Comparison of ENCODE assay signal across 8 cellular contexts in the genomic region with DNA sequence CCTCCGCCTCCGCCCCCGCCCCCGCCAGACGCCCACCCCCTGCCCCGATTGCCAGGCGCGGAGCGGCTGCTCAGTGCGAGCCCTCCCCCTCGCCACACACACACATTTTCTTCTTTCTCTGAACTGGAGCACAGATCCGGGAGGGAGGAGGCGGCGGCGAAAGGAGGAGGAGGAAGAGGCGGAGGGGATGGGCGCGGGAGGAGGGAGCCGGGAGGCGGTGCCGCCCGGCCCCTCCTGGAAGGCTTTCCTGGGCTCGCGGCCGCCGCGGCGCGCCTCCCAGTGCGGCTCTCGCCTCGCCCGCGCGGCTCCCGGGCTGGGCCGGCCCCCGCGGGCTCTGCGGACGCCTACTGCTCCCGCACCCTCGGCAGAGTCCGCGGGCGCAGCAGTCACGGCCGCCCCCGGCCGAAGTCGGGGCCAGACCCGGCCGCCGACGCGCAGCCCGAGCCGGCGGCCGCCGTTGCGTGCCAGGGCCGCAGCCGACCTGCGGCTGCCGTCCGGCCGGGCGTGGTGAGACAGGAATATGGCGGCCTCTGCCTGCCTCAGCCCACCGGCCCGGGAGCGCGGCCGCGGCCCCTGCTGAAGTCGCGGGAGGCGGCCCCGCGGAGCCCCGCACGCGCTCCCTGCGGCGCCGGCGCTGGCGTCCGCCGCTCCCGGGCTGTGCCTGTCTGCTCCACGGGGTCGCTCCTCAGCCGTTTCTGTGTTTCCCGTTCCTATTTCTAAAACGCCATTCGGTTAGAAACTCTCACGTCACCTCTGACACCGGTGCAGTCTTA. TPM values are rescaled to one million over a fixed set of nuclear protein-coding genes. Genes with fewer than 3 reads are reported as not detected.
DNase-seq lines count a peak whose midpoint lies in the region; ATAC-seq, FAIRE-seq and TF ChIP-seq lines count a peak whose summit lies in the region.

No MANE protein-coding gene starts in this region.

- ATAC-seq in HG02642 (IDR thresholded peaks at IDR 0.05; ENCODE audit: poor library complexity, unreplicated experiment) (peak; percentile 50), HepG2 (peak; percentile 69), GM19452 (IDR thresholded peaks at IDR 0.05; ENCODE audit: unreplicated experiment) (no peak)
- ATAC-seq in activated CD8-positive, alpha-beta T cell treated with anti-CD3 and anti-CD28 coated beads for 36 hours, result peak; percentile 43

- H3K36me3 ChIP-seq in HepG2 (replicated peaks in 1 of 2; ENCODE audit: control insufficient read depth in 1 of 2, insufficient read depth in 2 of 2, low read length in 2 of 2), result no peaks in the 10 kb centered on the region

- no peak for TF ChIP-seq EP300 in HepG2 (IDR thresholded peaks at IDR 0.05; ENCODE audit: low read depth in 2 of 2, low read length in 2 of 2)
- no peak for TF ChIP-seq EP300 in HepG2 (CRISPR knock-in tag; IDR thresholded peaks at IDR 0.05; ENCODE audit: borderline replicate concordance)

- POLR2A ChIA-PET in activated CD8-positive, alpha-beta T cell treated with anti-CD3 and anti-CD28 coated beads for 36 hours (lab: Charles Lee), result interaction anchor here (0.6 to 1.4 kb wide), 7 partner anchors 32 to 265 kb away, joined by 3 to 9 read pairs (median 4); partner anchors contain the start of gene PSAT1
- POLR2A ChIA-PET in HepG2 (lab: Yijun Ruan, JAX), result interaction anchor here (0.6 to 1.1 kb wide), 6 partner anchors 9 to 1637 kb away, joined by 3 to 6 read pairs (median 3); no protein-coding TSS in a partner anchor

- H3K4me3 Mint-ChIP-seq in activated CD8-positive, alpha-beta T cell treated with anti-CD3 and anti-CD28 coated beads for 36 hours, result peak overlapping the region; percentile 81

- DNase-seq in AG09319 (ENCODE audit: extremely low read depth, low read depth) (peak; percentile 89), NCI-H69 (lab: John Stamatoyannopoulos, UW) (peak; percentile 99), dorsolateral prefrontal cortex (peak; percentile 80 to 94 (median 90)), HepG2 (ENCODE audit: low spot score) (peak; percentile 82)
- DNase-seq in activated CD8-positive, alpha-beta T cell treated with anti-CD3 and anti-CD28 coated beads for 36 hours, result peak; percentile 68
- DNase-seq in stimulated activated CD4-positive, alpha-beta T cell treated with anti-CD3 and anti-CD28 coated beads, Interleukin-1b, Interleukin-23, amount 100 ng/mL, for 48 hours, result peak; percentile 67

- TF ChIP-seq CTCF in AG09319 (IDR thresholded peaks at IDR 0.05; ENCODE audit: low read depth, low read length), result no peak
- no peak for TF ChIP-seq CTCF in activated CD8-positive, alpha-beta T cell treated with anti-CD3 and anti-CD28 coated beads for 36 hours (IDR thresholded peaks at IDR 0.05)
- peak in 3 of 56 donors; percentile 2 to 15 (median 6) for TF ChIP-seq CTCF in dorsolateral prefrontal cortex (IDR thresholded peaks at IDR 0.05 in 54 of 56, conservative IDR thresholded peaks at IDR 0.05 in 2 of 56; ENCODE audit: low read depth in 1 of 56, partially characterized antibody in 56 of 56)
- TF ChIP-seq CTCF in HepG2 (CRISPR knock-in tag; IDR thresholded peaks at IDR 0.05), result no peak

- peak; percentile 45; the same call in 1 of the 2 replicates for TF ChIP-seq RAD21 in HepG2 (CRISPR knock-in tag; IDR thresholded peaks at IDR 0.05)

- peak overlapping the region; percentile 81 for H3K9ac ChIP-seq in HepG2 (ENCODE audit: insufficient read depth, low read depth, low read length)

- H3K9me3 ChIP-seq in HepG2 (ENCODE audit: low read length), result no peaks in the 10 kb centered on the region

- peaks cover 47% of the 10 kb centered on the region for H3K4me1 ChIP-seq in HepG2 (ENCODE audit: insufficient read depth, low read length)

- no peak for FAIRE-seq in HepG2 (lab: Jason Lieb, UNC)

- peaks cover 40% of the 10 kb centered on the region for H3K79me2 ChIP-seq in HepG2 (ENCODE audit: insufficient read depth, low read length)

- peak overlapping the region; percentile 53 to 99 (median 95) for H3K27ac ChIP-seq in dorsolateral prefrontal cortex
- H3K27ac ChIP-seq in HepG2 (ENCODE audit: extremely low read length, insufficient read depth, low read length), result peak overlapping the region; percentile 78

- peak overlapping the region; percentile 88 for H3K27ac Mint-ChIP-seq in activated CD8-positive, alpha-beta T cell treated with anti-CD3 and anti-CD28 coated beads for 36 hours

- H3K36me3 Mint-ChIP-seq in activated CD8-positive, alpha-beta T cell treated with anti-CD3 and anti-CD28 coated beads for 36 hours (ENCODE audit: low read depth), result peaks cover 7% of the 10 kb centered on the region

- 0 out of 2 replicates have a peak, but pooled peaks cover 5% of the 10 kb centered on the region for H4K20me1 ChIP-seq in HepG2 (ENCODE audit: insufficient read depth, low read length)

- H3K4me2 ChIP-seq in HepG2 (ENCODE audit: low read depth, low read length), result peak overlapping the region; percentile 82

- H3K27me3 ChIP-seq in dorsolateral prefrontal cortex (no peaks in the 10 kb centered on the region), HepG2 (ENCODE audit: control insufficient read depth in 1 of 2, insufficient read depth in 2 of 2, low read length in 2 of 2) (no peaks in the 10 kb centered on the region)

- CTCF ChIA-PET in activated CD8-positive, alpha-beta T cell treated with anti-CD3 and anti-CD28 coated beads for 36 hours (lab: Charles Lee), result interaction anchor here (0.7 to 0.9 kb wide), 3 partner anchors 15 to 575 kb away, joined by 4 to 6 read pairs (median 4); no protein-coding TSS in a partner anchor
- CTCF ChIA-PET in HepG2 (lab: Yijun Ruan, JAX; ENCODE audit: low intra/inter-chr PET ratio, low total read pairs), result no interaction called here

- H2AFZ ChIP-seq in HepG2 (ENCODE audit: low read length), result peak overlapping the region; percentile 81

- peaks cover 7% of the 10 kb centered on the region for H3K27me3 Mint-ChIP-seq in activated CD8-positive, alpha-beta T cell treated with anti-CD3 and anti-CD28 coated beads for 36 hours

- peak; percentile 38 to 61; a peak in 2 of 4 replicates for TF ChIP-seq POLR2A in HepG2 (IDR thresholded peaks at IDR 0.05; ENCODE audit: insufficient read depth in 1 of 2, low read depth in 2 of 2, low read length in 2 of 2)

- H3K4me3 ChIP-seq in dorsolateral prefrontal cortex, result peak overlapping the region; percentile 47 to 88 (median 76)
- H3K4me3 ChIP-seq in HepG2 (replicated peaks in 1 of 3; ENCODE audit: insufficient read depth in 1 of 3, low read depth in 2 of 3, low read length in 3 of 3), result peak overlapping the region; percentile 87 to 93 (median 89)

- H3K9me3 Mint-ChIP-seq in activated CD8-positive, alpha-beta T cell treated with anti-CD3 and anti-CD28 coated beads for 36 hours, result no peaks in the 10 kb centered on the region

- intact Hi-C loops in activated CD8-positive, alpha-beta T cell treated with anti-CD3 and anti-CD28 coated beads for 36 hours (cut with micrococcal nuclease), result loop anchor here (5.0 kb wide), 1 partner anchor 855 kb away; the partner anchor contains the start of gene VPS13A
- intact Hi-C loops in dorsolateral prefrontal cortex (cut with DNase I) (loop anchor here (5.0 to 10.0 kb wide), 5 partner anchors 180 to 595 kb away; partner anchors contain the start of gene CEP78 (in 1 of the 2)), HepG2 (cut with micrococcal nuclease; ENCODE audit: unreplicated experiment) (loop anchor here (2.0 to 10.0 kb wide), 4 partner anchors 203 to 280 kb away; partner anchors contain the start of gene PSAT1)

- peaks cover 36% of the 10 kb centered on the region for H3K4me1 Mint-ChIP-seq in activated CD8-positive, alpha-beta T cell treated with anti-CD3 and anti-CD28 coated beads for 36 hours (ENCODE audit: low read depth)

- in situ Hi-C loops in HepG2 (cut with HindIII; ENCODE audit: extremely low pct_ligation_motif_present, low pct_unique_long_range_greater_than_20kb), result loop anchor here (5.0 to 10.0 kb wide), 2 partner anchors 45 to 183 kb away; no protein-coding TSS in a partner anchor

- BruUV-seq in HepG2 (replicated peaks; lab: Mats Ljungman, UMichigan), result no TSS peak

- WGBS in HepG2 (ENCODE audit: low lambda C conversion rate), result 0% methylated on average over 3 of the region's 100 CpGs

TF ChIP-seq in HepG2, 621 proteins besides CTCF, POLR2A, EP300 and RAD21 (continues in another document):
- TF ChIP-seq DRAP1 (CRISPR knock-in tag; IDR thresholded peaks at IDR 0.05), result 0 out of 2 replicates have a peak, but pooled peaks have one; percentile 17
- no peak for TF ChIP-seq ZNF644 (CRISPR knock-in tag; IDR thresholded peaks at IDR 0.05; ENCODE audit: low read depth)

RNA-seq across cellular contexts. Expression of gene GNAQ, which starts 0.4 kb away (rescaled TPM):
- total RNA-seq in activated CD8-positive, alpha-beta T cell treated with anti-CD3 and anti-CD28 coated beads for 36 hours, result 10 to 100 TPM; 17.8 to 18.1 TPM
- total RNA-seq in dorsolateral prefrontal cortex (100 to 1,000 TPM; 111 to 197 (median 146) TPM), HepG2 (2016; rRNA removed; fragmentation: Illumina TruSeq; extraction: Trizol) (17.7 and 21.1 TPM in 2 replicates)
- total RNA-seq in HepG2 (2016; cell fraction: cytosol; rRNA removed; fragmentation: Illumina TruSeq; extraction: Trizol; ENCODE audit: low read depth), result 3.9 TPM in 2 replicates
- 16.0 and 22.9 TPM in 2 replicates for total RNA-seq in HepG2 (2016; cell fraction: insoluble cytoplasmic fraction; rRNA removed; fragmentation: Illumina TruSeq; extraction: Trizol)
- 9.6 and 12.7 TPM in 2 replicates for total RNA-seq in HepG2 (2016; cell fraction: membrane; rRNA removed; fragmentation: Illumina TruSeq; extraction: Trizol)
- 15.9 and 16.4 TPM in 2 replicates for total RNA-seq in HepG2 (2016; cell fraction: nucleus; rRNA removed; fragmentation: Illumina TruSeq; extraction: Trizol)
- polyA plus RNA-seq in HepG2 (2011; rRNA removed), result 12.1 and 16.5 TPM in 2 replicates
- 6.6 and 12.2 TPM in 2 replicates for polyA plus RNA-seq in HepG2 (2011; cell fraction: cytosol; rRNA removed)
- polyA plus RNA-seq in HepG2 (2011; cell fraction: nucleus; rRNA removed), result 11.5 and 15.2 TPM in 2 replicates
- 13.3 and 16.7 TPM in 2 replicates for polyA plus RNA-seq in HepG2 (2012)
- 0.83 and 1.0 TPM in 2 replicates for polyA plus RNA-seq in HepG2 (2016; cell fraction: cytosol; fragmentation: Illumina TruSeq; extraction: Trizol; ENCODE audit: low read depth)
- 19.8 and 20.8 TPM in 2 replicates for polyA plus RNA-seq in HepG2 (2016; cell fraction: insoluble cytoplasmic fraction; fragmentation: Illumina TruSeq; extraction: Trizol; ENCODE audit: low read depth)
- polyA plus RNA-seq in HepG2 (2016; cell fraction: membrane; fragmentation: Illumina TruSeq; extraction: Trizol; ENCODE audit: low read depth), result 6.1 and 6.3 TPM in 2 replicates
- polyA plus RNA-seq in HepG2 (2016; cell fraction: nucleus; fragmentation: Illumina TruSeq; extraction: Trizol; ENCODE audit: insufficient read depth, low read depth), result 13.6 and 15.9 TPM in 2 replicates
- 9.6 and 14.4 TPM in 2 replicates for polyA minus RNA-seq in HepG2 (2011; rRNA and poly(A)+ RNA removed; ENCODE audit: low replicate concordance)
- polyA minus RNA-seq in HepG2 (2011; cell fraction: cytosol; rRNA and poly(A)+ RNA removed), result 18.0 and 30.7 TPM in 2 replicates
- polyA minus RNA-seq in HepG2 (2011; cell fraction: nucleus; rRNA and poly(A)+ RNA removed), result 19.4 and 24.0 TPM in 2 replicates
